Comparison of ENCODE assay signal across 29 cellular contexts in genomic region chr14:87205811-87206210, GRCh38.
"Had no signal": no experiment of that assay in that cellular context is flagged by ENCODE, and none has a peak within 500 bp of the region (broad histone marks: within the 10 kb centered on the region; RNA-seq: fewer than 3 reads in every experiment).

No MANE protein-coding gene starts in this region.

- H3K4me3 ChIP-seq: cardiac muscle cell, colonic mucosa, gastrocnemius medialis, psoas muscle, smooth muscle cell, upper lobe of left lung, vagina had no signal

- H3K36me3 ChIP-seq: cardiac muscle cell, colonic mucosa, gastrocnemius medialis, upper lobe of left lung, vagina had no signal

- H3K79me2 ChIP-seq: parathyroid adenoma had no signal

- H3K27ac ChIP-seq: cardiac muscle cell, colonic mucosa, gastrocnemius medialis, parathyroid adenoma, psoas muscle, upper lobe of left lung, vagina had no signal

- H3K27me3 ChIP-seq: cardiac muscle cell, colonic mucosa, gastrocnemius medialis, upper lobe of left lung, vagina had no signal

- ATAC-seq: gastrocnemius medialis; left colon; naive thymus-derived CD4-positive, alpha-beta T cell; psoas muscle; stimulated activated memory B cell treated with anti-CD40 and anti-IgM and Interleukin-4, amounts not matched to agents 10 μg/mL and 1 μg/mL and 100 μg/mL, for 72 hours; stimulated activated naive CD8-positive, alpha-beta T cell treated with anti-CD3 and anti-CD28 coated beads, Interleukin-15, amount 100 ng/mL, for 72 hours; WTC11 had no signal

- H3K4me2 ChIP-seq: smooth muscle cell had no signal

- H2AFZ ChIP-seq: parathyroid adenoma had no signal

- DNase-seq: activated CD4-positive, alpha-beta T cell treated with anti-CD3 and anti-CD28 coated beads, Interleukin-2, amount 50 U/mL, for 48 hours; activated CD8-positive, alpha-beta memory T cell treated with anti-CD3 and anti-CD28 coated beads for 24 hours; activated effector memory CD4-positive, alpha-beta T cell treated with Interleukin-2 at 50 U/mL for 16 hours; activated naive CD4-positive, alpha-beta T cell treated with Interleukin-2 at 50 U/mL for 16 hours; anterior cingulate cortex; cerebellar nuclear complex; colonic mucosa; effector CD8-positive, alpha-beta T cell; gastrocnemius medialis; glutamatergic neuron; hippocampal formation; kidney; left colon; midbrain; naive thymus-derived CD4-positive, alpha-beta T cell; nucleus accumbens; psoas muscle; stimulated activated CD4-positive, alpha-beta T cell treated with anti-CD3 and anti-CD28 coated beads, Interleukin-1b, Interleukin-23, amount 100 ng/mL, for 48 hours; stimulated activated CD4-positive, alpha-beta T cell treated with anti-CD3 and anti-CD28 coated beads, Interleukin-4, amount 100 ng/mL, for 4 hours; stimulated activated CD8-positive, alpha-beta memory T cell treated with anti-CD3 and anti-CD28 coated beads, Interleukin-4, amount 100 ng/mL, for 48 hours; stimulated activated naive CD8-positive, alpha-beta T cell treated with anti-CD3 and anti-CD28 coated beads, Interleukin-15, amount 100 ng/mL, for 72 hours; substantia nigra; upper lobe of left lung had no signal

- H3K4me1 ChIP-seq: colonic mucosa, gastrocnemius medialis, parathyroid adenoma, psoas muscle, upper lobe of left lung, vagina had no signal

- H3K9me3 ChIP-seq: colonic mucosa, gastrocnemius medialis, psoas muscle, upper lobe of left lung, vagina had no signal
